8 cellular contexts compared by ENCODE assay signal in the genomic region with DNA sequence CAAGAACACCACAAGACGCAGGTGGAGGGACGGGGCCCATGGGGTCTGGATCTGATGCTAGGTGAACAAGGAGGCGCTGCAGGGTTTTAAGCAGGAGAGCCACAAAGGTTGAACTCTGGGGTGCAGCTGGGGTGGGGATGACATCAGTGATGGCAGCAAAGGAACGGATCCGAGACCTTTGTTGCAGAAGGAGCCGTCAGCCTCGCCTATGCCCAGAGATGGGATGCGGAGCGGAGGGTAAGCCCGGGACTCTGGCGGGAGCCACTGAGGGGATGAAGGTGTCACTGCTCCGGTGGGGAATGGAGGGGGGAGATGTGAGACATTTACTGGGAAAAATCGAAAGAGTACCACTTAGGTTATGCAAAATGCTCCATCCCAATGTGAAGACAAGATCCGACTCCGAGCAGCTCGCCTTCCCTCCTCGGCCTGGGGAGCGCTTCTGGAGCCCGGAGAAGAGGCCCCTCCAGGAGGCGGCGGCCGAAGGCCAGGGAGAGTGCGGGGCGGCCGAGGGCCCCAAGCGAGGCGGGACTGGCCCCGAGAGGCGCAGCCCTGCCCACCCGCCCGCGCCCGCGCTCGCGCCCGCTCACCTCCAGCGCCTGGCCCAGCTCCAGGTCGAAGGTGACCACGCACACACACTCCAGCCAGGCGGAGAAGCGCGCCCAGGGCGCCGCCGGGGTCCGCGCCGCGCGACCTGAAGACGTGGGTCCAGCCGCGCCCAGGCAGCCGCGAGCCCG. TPM values are rescaled to one million over a fixed set of nuclear protein-coding genes. Genes with fewer than 3 reads are reported as not detected.
DNase-seq lines count a peak whose midpoint lies in the region; ATAC-seq and TF ChIP-seq lines count a peak whose summit lies in the region.

No MANE protein-coding gene starts in this region.

- H3K4me1 ChIP-seq in mucosa of rectum (ENCODE audit: control insufficient read depth in 2 of 2, insufficient read depth in 2 of 2, low read length in 2 of 2), result peaks cover 10% of the 10 kb centered on the region in 2 donors

- no peak for DNase-seq in AG09309 (ENCODE audit: low read depth)
- DNase-seq in MCF 10A (ENCODE audit: unreplicated experiment), result no peak
- no peak for DNase-seq in NCI-H1694 treated with DMSO at 0.1 percent for 48 hours (lab: John Stamatoyannopoulos, UW)
- DNase-seq in NCI-H82 treated with DMSO at 0.1 percent for 48 hours (lab: John Stamatoyannopoulos, UW; ENCODE audit: unreplicated experiment), result no peak
- DNase-seq in AML-193 (lab: John Stamatoyannopoulos, UW), result no peak
- no peak for DNase-seq in amygdala (lab: John Stamatoyannopoulos, UW)

- H3K36me3 ChIP-seq in mucosa of rectum (ENCODE audit: control insufficient read depth in 2 of 2, insufficient read depth in 2 of 2, low read length in 2 of 2), result no peaks in the 10 kb centered on the region

- H3K27ac ChIP-seq in mucosa of rectum (ENCODE audit: low read depth in 2 of 2, low read length in 2 of 2), result no peak overlapping the region

- H3K4me3 ChIP-seq in AG09309 (ENCODE audit: control insufficient read depth, low read depth, low read length), result peak overlapping the region; percentile 62
- H3K4me3 ChIP-seq in mucosa of rectum (ENCODE audit: low read length in 2 of 2), result peak overlapping the region; percentile 72 to 79

- H3K9ac ChIP-seq in mucosa of rectum (ENCODE audit: low read depth in 1 of 2, low read length in 2 of 2), result peak overlapping the region; percentile 41 to 93

- H3K27me3 ChIP-seq in mucosa of rectum (ENCODE audit: control insufficient read depth in 2 of 2, insufficient read depth in 2 of 2, low read length in 2 of 2), result no peaks in the 10 kb centered on the region

- H3K36me3 Mint-ChIP-seq in MCF 10A (ENCODE audit: insufficient read depth, unreplicated experiment), result no peaks in the 10 kb centered on the region

- ATAC-seq in HG03045 (IDR thresholded peaks at IDR 0.05; ENCODE audit: unreplicated experiment), result peak; percentile 19

- BruUV-seq in MCF 10A (replicated peaks; lab: Mats Ljungman, UMichigan), result no TSS peak

- intact Hi-C loops in MCF 10A (cut with micrococcal nuclease), result loop anchor here (2.0 kb wide), 2 partner anchors 44 to 52 kb away; no protein-coding TSS in a partner anchor

- H3K4me3 Mint-ChIP-seq in MCF 10A (ENCODE audit: unreplicated experiment), result peak overlapping the region; percentile 84

- H3K9me3 Mint-ChIP-seq in MCF 10A (ENCODE audit: unreplicated experiment), result no peaks in the 10 kb centered on the region

- no peak overlapping the region for H3K27ac Mint-ChIP-seq in MCF 10A (ENCODE audit: low read depth, unreplicated experiment)

- no peaks in the 10 kb centered on the region for H3K27me3 Mint-ChIP-seq in MCF 10A (ENCODE audit: insufficient read depth, unreplicated experiment)

- CTCF ChIA-PET in MCF 10A (lab: Yijun Ruan, JAX), result interaction anchor here (0.5 to 4.5 kb wide), 15 partner anchors 15 to 291 kb away, joined by 3 to 38 read pairs (median 3); partner anchors contain the start of gene MAPK11

- H3K4me1 Mint-ChIP-seq in MCF 10A (ENCODE audit: insufficient read depth, unreplicated experiment), result peaks cover 18% of the 10 kb centered on the region

- TF ChIP-seq CTCF in AG09309 (IDR thresholded peaks at IDR 0.05; ENCODE audit: control insufficient read depth, insufficient read depth, low read depth, low read length, missing control alignments) (no peak), MCF 10A (IDR thresholded peaks at IDR 0.05; ENCODE audit: unreplicated experiment) (no peak)

- H3K9me3 ChIP-seq in mucosa of rectum (ENCODE audit: control insufficient read depth in 2 of 2, low read length in 2 of 2), result no peaks in the 10 kb centered on the region

- POLR2A ChIA-PET in MCF 10A (lab: Yijun Ruan, JAX), result interaction anchor here (0.7 to 6.0 kb wide), 8 partner anchors 12 to 404 kb away, joined by 3 to 60 read pairs (median 5); partner anchors contain the start of genes HDAC10, MAPK12, PLXNB2 and TUBGCP6

RNA-seq across cellular contexts. Expression of gene DENND6B, which starts 0.4 kb away (rescaled TPM):
- 4.0 and 5.5 TPM in 2 replicates for total RNA-seq in MCF 10A (2022)

RNA-seq across cellular contexts. Expression of gene PPP6R2, which starts 16.7 kb away (rescaled TPM):
- total RNA-seq in MCF 10A (2022), result 28.4 and 30.1 TPM in 2 replicates

RNA-seq across cellular contexts. Expression of gene PLXNB2, which starts 18.9 kb away (rescaled TPM):
- 199 and 200 TPM in 2 replicates for total RNA-seq in MCF 10A (2022)

RNA-seq across cellular contexts. Expression of gene MAPK11, which starts 56.2 kb away (rescaled TPM):
- total RNA-seq in MCF 10A (2022), result 10.4 and 11.9 TPM in 2 replicates
